ENCODE assay signal across 33 cellular contexts in the genomic region with DNA sequence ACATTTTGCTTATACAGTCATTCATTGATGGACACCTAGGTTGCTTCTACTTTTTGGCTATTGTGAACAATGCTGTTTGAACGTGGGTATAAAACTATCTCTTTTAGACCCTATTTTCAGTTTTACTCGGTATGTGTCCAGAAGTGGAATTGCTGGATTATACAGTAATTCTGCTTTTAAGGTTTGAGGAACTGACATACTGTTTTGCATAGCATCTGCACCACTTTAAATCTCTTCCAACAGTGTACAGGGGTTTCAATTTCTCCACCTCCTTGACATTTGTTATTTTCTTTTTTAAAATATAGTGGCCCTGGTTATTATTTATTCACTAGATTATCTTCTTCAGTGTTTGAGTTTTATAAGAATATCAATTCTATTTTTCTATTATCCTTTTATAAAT.
"Had no signal": no experiment of that assay in that cellular context is flagged by ENCODE, and none has a peak within 500 bp of the region (broad histone marks: within the 10 kb centered on the region; RNA-seq: fewer than 3 reads in every experiment).

No MANE protein-coding gene starts in this region.

- H3K4me3 Mint-ChIP-seq: activated naive CD4-positive, alpha-beta T cell treated with anti-CD3 and anti-CD28 coated beads, Interleukin-2, amount 10 ng/mL, durations not matched to agents 7 days and 5 days; activated naive CD8-positive, alpha-beta T cell treated with anti-CD3 and anti-CD28 coated beads, Interleukin-2, amount 10 ng/mL, durations not matched to agents 7 days and 5 days; brain; effector memory CD8-positive, alpha-beta T cell; natural killer cell; neural progenitor cell; stimulated activated naive CD8-positive, alpha-beta T cell treated with anti-CD3 and anti-CD28 coated beads, Interleukin-15, amount 100 ng/mL, for 72 hours; T-helper 1 cell treated with Interleukin-12 subunit alpha and Interleukin-12 subunit beta and Interleukin-4 antibody, amounts not matched to agents 30 μg/mL and 1 μg/mL, for 36 hours had no signal

- H3K36me3 ChIP-seq: ascending aorta, colonic mucosa, gastroesophageal sphincter, lower lobe of right lung, neural progenitor cell, right lobe of liver, thyroid gland, upper lobe of right lung, WERI-Rb-1 had no signal

- H3K27me3 Mint-ChIP-seq: brain had no signal

- H3K4me2 ChIP-seq: neural progenitor cell had no signal

- H3K4me1 Mint-ChIP-seq: activated naive CD4-positive, alpha-beta T cell treated with anti-CD3 and anti-CD28 coated beads, Interleukin-2, amount 10 ng/mL, durations not matched to agents 7 days and 5 days; activated naive CD8-positive, alpha-beta T cell treated with anti-CD3 and anti-CD28 coated beads, Interleukin-2, amount 10 ng/mL, durations not matched to agents 7 days and 5 days; natural killer cell; stimulated activated naive CD8-positive, alpha-beta T cell treated with anti-CD3 and anti-CD28 coated beads, Interleukin-15, amount 100 ng/mL, for 72 hours had no signal

- H3K36me3 Mint-ChIP-seq: activated naive CD4-positive, alpha-beta T cell treated with anti-CD3 and anti-CD28 coated beads, Interleukin-2, amount 10 ng/mL, durations not matched to agents 7 days and 5 days; activated naive CD8-positive, alpha-beta T cell treated with anti-CD3 and anti-CD28 coated beads, Interleukin-2, amount 10 ng/mL, durations not matched to agents 7 days and 5 days; natural killer cell had no signal

- H3K27ac Mint-ChIP-seq: activated naive CD4-positive, alpha-beta T cell treated with anti-CD3 and anti-CD28 coated beads, Interleukin-2, amount 10 ng/mL, durations not matched to agents 7 days and 5 days; activated naive CD8-positive, alpha-beta T cell treated with anti-CD3 and anti-CD28 coated beads, Interleukin-2, amount 10 ng/mL, durations not matched to agents 7 days and 5 days; effector memory CD8-positive, alpha-beta T cell; natural killer cell; neural progenitor cell; stimulated activated naive CD8-positive, alpha-beta T cell treated with anti-CD3 and anti-CD28 coated beads, Interleukin-15, amount 100 ng/mL, for 72 hours; T-helper 1 cell treated with Interleukin-12 subunit alpha and Interleukin-12 subunit beta and Interleukin-4 antibody, amounts not matched to agents 30 μg/mL and 1 μg/mL, for 36 hours had no signal

- H2AFZ ChIP-seq: neural progenitor cell had no signal

- H3K4me1 ChIP-seq: ascending aorta, colonic mucosa, gastroesophageal sphincter, lower lobe of right lung, neural progenitor cell, right lobe of liver, thyroid gland, upper lobe of right lung had no signal

- H3K27ac ChIP-seq: ascending aorta, cardiac muscle cell, colonic mucosa, gastroesophageal sphincter, lower lobe of right lung, neural progenitor cell, right lobe of liver, skin epidermis, thyroid gland, upper lobe of right lung, WERI-Rb-1 had no signal

- H3K27me3 ChIP-seq: ascending aorta, cardiac muscle cell, colonic mucosa, gastroesophageal sphincter, neural progenitor cell, right lobe of liver, thyroid gland, upper lobe of right lung had no signal

- ATAC-seq: activated CD4-positive, CD25-positive, alpha-beta regulatory T cell treated with anti-CD3 and anti-CD28 coated beads, Interleukin-2, amount 50 U/mL, for 24 hours; effector memory CD8-positive, alpha-beta T cell; gastroesophageal sphincter; lower lobe of right lung; natural killer cell; right lobe of liver; stimulated activated naive CD8-positive, alpha-beta T cell treated with anti-CD3 and anti-CD28 coated beads, Interleukin-15, amount 100 ng/mL, for 72 hours; upper lobe of right lung had no signal

- H3K9me3 ChIP-seq: ascending aorta, colonic mucosa, gastroesophageal sphincter, lower lobe of right lung, right lobe of liver, thyroid gland, upper lobe of right lung had no signal

- DNase-seq: activated CD4-positive, alpha-beta T cell treated with anti-CD3 and anti-CD28 coated beads for 48 hours; activated CD4-positive, alpha-beta T cell treated with anti-CD3 and anti-CD28 coated beads, Interleukin-2, amount 50 U/mL, for 48 hours; activated CD8-positive, alpha-beta memory T cell treated with anti-CD3 and anti-CD28 coated beads for 24 hours; activated effector memory CD4-positive, alpha-beta T cell treated with Interleukin-2 at 50 U/mL for 16 hours; activated naive CD4-positive, alpha-beta T cell treated with anti-CD3 and anti-CD28 coated beads, Interleukin-2, amount 10 ng/mL, durations not matched to agents 7 days and 5 days; activated naive CD8-positive, alpha-beta T cell treated with anti-CD3 and anti-CD28 coated beads, Interleukin-2, amount 10 ng/mL, durations not matched to agents 7 days and 5 days; cerebellar nuclear complex; colonic mucosa; effector memory CD8-positive, alpha-beta T cell; hippocampal formation; kidney; lower lobe of right lung; mesendoderm; natural killer cell; occipital lobe; posterior cingulate gyrus; right lobe of liver; stimulated activated CD4-positive, alpha-beta T cell treated with anti-CD3 and anti-CD28 coated beads, Interleukin-12 subunit alpha, Interleukin-12 subunit beta, amount 100 ng/mL, for 4 hours; stimulated activated CD4-positive, alpha-beta T cell treated with anti-CD3 and anti-CD28 coated beads, Interleukin-4, amount 100 ng/mL, for 1 hour; stimulated activated naive CD8-positive, alpha-beta T cell treated with anti-CD3 and anti-CD28 coated beads, Interleukin-15, amount 100 ng/mL, for 72 hours; substantia nigra; T-helper 9 cell; thyroid gland; upper lobe of right lung; WERI-Rb-1 had no signal

- H3K9ac ChIP-seq: neural progenitor cell had no signal

- H3K9me3 Mint-ChIP-seq: activated naive CD4-positive, alpha-beta T cell treated with anti-CD3 and anti-CD28 coated beads, Interleukin-2, amount 10 ng/mL, durations not matched to agents 7 days and 5 days; activated naive CD8-positive, alpha-beta T cell treated with anti-CD3 and anti-CD28 coated beads, Interleukin-2, amount 10 ng/mL, durations not matched to agents 7 days and 5 days; brain; effector memory CD8-positive, alpha-beta T cell; natural killer cell; neural progenitor cell; stimulated activated naive CD8-positive, alpha-beta T cell treated with anti-CD3 and anti-CD28 coated beads, Interleukin-15, amount 100 ng/mL, for 72 hours; T-helper 1 cell treated with Interleukin-12 subunit alpha and Interleukin-12 subunit beta and Interleukin-4 antibody, amounts not matched to agents 30 μg/mL and 1 μg/mL, for 36 hours had no signal

- H3K4me3 ChIP-seq: cardiac muscle cell, colonic mucosa, gastroesophageal sphincter, lower lobe of right lung, neural progenitor cell, right lobe of liver, skin epidermis, thyroid gland, upper lobe of right lung had no signal
